25 cellular contexts compared by ENCODE assay signal in the genomic region with DNA sequence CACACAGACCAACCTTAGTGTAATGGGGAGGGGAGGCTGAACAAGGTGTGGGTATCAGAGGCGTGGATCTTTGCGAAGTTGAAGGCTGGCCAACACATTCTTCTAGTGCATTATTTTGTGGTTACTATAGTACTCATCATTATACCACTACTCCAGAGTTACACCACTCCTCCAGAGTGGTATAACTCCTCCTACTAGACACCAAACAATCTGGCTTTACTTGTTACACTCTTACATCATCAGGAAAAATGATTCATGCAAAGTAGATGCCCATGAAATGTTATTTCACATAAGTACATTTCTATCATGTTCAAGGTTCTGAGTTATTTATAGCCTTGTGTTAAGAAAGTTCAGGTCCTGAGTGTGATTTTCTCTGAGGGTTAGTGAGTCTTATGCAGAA.
A peak's percentile ranks its signal among the peaks of the same experiment; 100 is the strongest.
DNase-seq lines count a peak whose midpoint lies in the region; ATAC-seq and TF ChIP-seq lines count a peak whose summit lies in the region.
"Had no signal": no experiment of that assay in that cellular context is flagged by ENCODE, and none has a peak within 500 bp of the region (broad histone marks: within the 10 kb centered on the region; RNA-seq: fewer than 3 reads in every experiment).

No MANE protein-coding gene starts in this region.

- H2AFZ ChIP-seq in mesenchymal stem cell (ENCODE audit: low read depth, low read length) = no peak overlapping the region

- no peaks in the 10 kb centered on the region for H3K36me3 ChIP-seq in mesenchymal stem cell (ENCODE audit: control insufficient read depth in 1 of 2, insufficient read depth in 2 of 2, low read depth in 1 of 2, low read length in 2 of 2)
- H3K36me3 ChIP-seq: ascending aorta, heart left ventricle had no signal

- no peaks in the 10 kb centered on the region for H3K9me3 ChIP-seq in mesenchymal stem cell (ENCODE audit: control insufficient read depth, low read length)
- H3K9me3 ChIP-seq: ascending aorta, heart left ventricle had no signal

- no peak overlapping the region for H3K23ac ChIP-seq in mesenchymal stem cell (ENCODE audit: low read length in 2 of 2)

- no peak overlapping the region for H3K4me3 ChIP-seq in cardiac fibroblast (replicated peaks in 1 of 2; ENCODE audit: low read depth in 2 of 2, low read length in 2 of 2)
- no peak overlapping the region for H3K4me3 ChIP-seq in mesenchymal stem cell (ENCODE audit: insufficient read depth in 1 of 2, low read depth in 1 of 2, low read length in 2 of 2)
- H3K4me3 ChIP-seq: ascending aorta, heart left ventricle had no signal

- no peaks in the 10 kb centered on the region for H3K79me1 ChIP-seq in mesenchymal stem cell (replicated peaks; ENCODE audit: low read length, poor library complexity, severe bottlenecking)

- ATAC-seq in stimulated activated naive B cell treated with anti-CD40 and anti-IgM and Interleukin-4, amounts not matched to agents 10 μg/mL and 1 μg/mL and 100 μg/mL, for 72 hours (replicated peaks) = no peak
- ATAC-seq in HG03442 (IDR thresholded peaks at IDR 0.05; ENCODE audit: unreplicated experiment) = no peak
- ATAC-seq: heart left ventricle, left ventricle myocardium superior, sciatic nerve had no signal

- H3K4ac ChIP-seq in mesenchymal stem cell (ENCODE audit: low read depth in 1 of 2, low read length in 2 of 2) = no peak overlapping the region

- peak; percentile 11 for DNase-seq in H4 (ENCODE audit: low spot score)
- peak; percentile 14 for DNase-seq in OCI-M1 (lab: John Stamatoyannopoulos, UW)
- peak; percentile 1 to 6 for DNase-seq in cardiac fibroblast (ENCODE audit: low read depth in 2 of 2)
- DNase-seq in mesenchymal stem cell = peak; percentile 63
- no peak for DNase-seq in stimulated activated naive B cell treated with anti-CD40 and anti-IgM and Interleukin-4, amounts not matched to agents 10 μg/mL and 1 μg/mL and 100 μg/mL, for 72 hours
- DNase-seq in DMS79 (lab: John Stamatoyannopoulos, UW) = no peak
- DNase-seq: activated CD4-positive, alpha-beta T cell treated with anti-CD3 and anti-CD28 coated beads, Interleukin-2, amount 10 ng/mL, durations not matched to agents 24 days and 14 days; activated naive CD4-positive, alpha-beta T cell treated with anti-CD3 and anti-CD28 coated beads, Interleukin-2, amount 50 U/mL, for 16 hours; effector memory CD4-positive, alpha-beta T cell; H9; heart left ventricle; immature natural killer cell; left ventricle myocardium superior; NCI-H1048; NCI-H187 treated with DMSO at 0.1 percent for 48 hours; NCI-H774; nephron progenitor cell; stimulated activated CD4-positive, alpha-beta T cell treated with anti-CD3 and anti-CD28 coated beads, Interleukin-15, amount 100 ng/mL, for 24 hours; stimulated activated CD8-positive, alpha-beta memory T cell treated with anti-CD3 and anti-CD28 coated beads, Interleukin-4, amount 100 ng/mL, for 48 hours; T-helper 1 cell had no signal

- no peak overlapping the region for H2BK12ac ChIP-seq in mesenchymal stem cell (ENCODE audit: low read length in 2 of 2)

- no peak overlapping the region for H2BK5ac ChIP-seq in mesenchymal stem cell (ENCODE audit: low read depth, low read length, poor library complexity, severe bottlenecking)

- no peak overlapping the region for H4K91ac ChIP-seq in mesenchymal stem cell (ENCODE audit: low read length)

- no peaks in the 10 kb centered on the region for H3K27me3 Mint-ChIP-seq in stimulated activated naive B cell treated with anti-CD40 and anti-IgM and Interleukin-4, amounts not matched to agents 10 μg/mL and 1 μg/mL and 100 μg/mL, for 72 hours
- H3K27me3 Mint-ChIP-seq: activated CD4-positive, alpha-beta T cell treated with anti-CD3 and anti-CD28 coated beads, Interleukin-2, amount 10 ng/mL, durations not matched to agents 24 days and 14 days had no signal

- no peaks in the 10 kb centered on the region for H3K4me1 ChIP-seq in mesenchymal stem cell (ENCODE audit: control insufficient read depth, insufficient read depth, low read depth, low read length)
- H3K4me1 ChIP-seq: ascending aorta, heart left ventricle had no signal

- H4K8ac ChIP-seq in mesenchymal stem cell (ENCODE audit: low read length) = no peak overlapping the region

- H3K18ac ChIP-seq in mesenchymal stem cell (ENCODE audit: low read depth in 1 of 2, low read length in 2 of 2) = no peak overlapping the region

- no peak overlapping the region for H3K9ac ChIP-seq in mesenchymal stem cell (ENCODE audit: low read length)

- H3K4me1 Mint-ChIP-seq in stimulated activated naive B cell treated with anti-CD40 and anti-IgM and Interleukin-4, amounts not matched to agents 10 μg/mL and 1 μg/mL and 100 μg/mL, for 72 hours = no peaks in the 10 kb centered on the region
- H3K4me1 Mint-ChIP-seq: CD14-positive monocyte, immature natural killer cell had no signal

- no peaks in the 10 kb centered on the region for H3K36me3 Mint-ChIP-seq in stimulated activated naive B cell treated with anti-CD40 and anti-IgM and Interleukin-4, amounts not matched to agents 10 μg/mL and 1 μg/mL and 100 μg/mL, for 72 hours
- H3K36me3 Mint-ChIP-seq: CD14-positive monocyte, immature natural killer cell had no signal

- H3K27ac Mint-ChIP-seq in stimulated activated naive B cell treated with anti-CD40 and anti-IgM and Interleukin-4, amounts not matched to agents 10 μg/mL and 1 μg/mL and 100 μg/mL, for 72 hours = no peak overlapping the region
- H3K27ac Mint-ChIP-seq: activated CD4-positive, alpha-beta T cell treated with anti-CD3 and anti-CD28 coated beads, Interleukin-2, amount 10 ng/mL, durations not matched to agents 24 days and 14 days; activated T-helper 1 cell treated with anti-CD3 and anti-CD28 coated beads, Interleukin-12 subunit alpha, Interleukin-12 subunit beta, Interleukin-2, Interleukin-4 antibody, amounts not matched to agents 30 ng/mL and 10 ng/mL and 1 ng/mL, durations not matched to agents 14 hours and 24 hours and 36 hours; CD14-positive monocyte; H9; immature natural killer cell; nephron progenitor cell had no signal

- no peak overlapping the region for H2BK120ac ChIP-seq in mesenchymal stem cell (ENCODE audit: low read depth, low read length)

- H3K27me3 ChIP-seq in mesenchymal stem cell (ENCODE audit: control insufficient read depth in 1 of 2, insufficient read depth in 1 of 2, low read length in 2 of 2) = no peaks in the 10 kb centered on the region
- H3K27me3 ChIP-seq: ascending aorta, heart left ventricle had no signal

- H2AK5ac ChIP-seq in mesenchymal stem cell (ENCODE audit: low read length, severe bottlenecking) = no peak overlapping the region

- no peak for TF ChIP-seq CTCF in cardiac fibroblast (IDR thresholded peaks at IDR 0.05; ENCODE audit: low read depth, low read length)

- peaks cover 4 to 8% of the 10 kb centered on the region in 2 donors for H3K9me3 Mint-ChIP-seq in stimulated activated naive B cell treated with anti-CD40 and anti-IgM and Interleukin-4, amounts not matched to agents 10 μg/mL and 1 μg/mL and 100 μg/mL, for 72 hours
- H3K9me3 Mint-ChIP-seq: activated CD4-positive, alpha-beta T cell treated with anti-CD3 and anti-CD28 coated beads, Interleukin-2, amount 10 ng/mL, durations not matched to agents 24 days and 14 days; activated T-helper 1 cell treated with anti-CD3 and anti-CD28 coated beads, Interleukin-12 subunit alpha, Interleukin-12 subunit beta, Interleukin-2, Interleukin-4 antibody, amounts not matched to agents 30 ng/mL and 10 ng/mL and 1 ng/mL, durations not matched to agents 14 hours and 24 hours and 36 hours; H9; nephron progenitor cell had no signal

- no peak overlapping the region for H3K27ac ChIP-seq in mesenchymal stem cell (ENCODE audit: low read length, poor library complexity, severe bottlenecking)
- H3K27ac ChIP-seq: ascending aorta, heart left ventricle had no signal

- no peak overlapping the region for H3K4me3 Mint-ChIP-seq in stimulated activated naive B cell treated with anti-CD40 and anti-IgM and Interleukin-4, amounts not matched to agents 10 μg/mL and 1 μg/mL and 100 μg/mL, for 72 hours
- H3K4me3 Mint-ChIP-seq: activated CD4-positive, alpha-beta T cell treated with anti-CD3 and anti-CD28 coated beads, Interleukin-2, amount 10 ng/mL, durations not matched to agents 24 days and 14 days; activated T-helper 1 cell treated with anti-CD3 and anti-CD28 coated beads, Interleukin-12 subunit alpha, Interleukin-12 subunit beta, Interleukin-2, Interleukin-4 antibody, amounts not matched to agents 30 ng/mL and 10 ng/mL and 1 ng/mL, durations not matched to agents 14 hours and 24 hours and 36 hours; CD14-positive monocyte; H9; immature natural killer cell; nephron progenitor cell had no signal

- H3K14ac ChIP-seq in mesenchymal stem cell (ENCODE audit: low read length in 2 of 2) = no peak overlapping the region

- no peak overlapping the region for H3K4me2 ChIP-seq in mesenchymal stem cell (ENCODE audit: low read length, poor library complexity, severe bottlenecking)

- WGBS in mesenchymal stem cell = no CpG with 5 or more reads among the region's 2 CpGs

- no peak overlapping the region for H2BK15ac ChIP-seq in mesenchymal stem cell (ENCODE audit: low read depth, poor library complexity, severe bottlenecking)

Comparison
In these comparisons a context has a peak if more than half of its experiments do, and no peak if none do; other contexts are left out.
1. DNase-seq: peak in H4 (single experiment), OCI-M1 (single experiment), cardiac fibroblast (2 of 2) and mesenchymal stem cell (single experiment); none in stimulated activated naive B cell treated with anti-CD40 and anti-IgM and Interleukin-4, amounts not matched to agents 10 μg/mL and 1 μg/mL and 100 μg/mL, for 72 hours (single experiment) and DMS79 (single experiment).